ENCODE assay signal across 16 cellular contexts in genomic region chr7:70316745-70317144, GRCh38.
DNase-seq lines count a peak whose midpoint lies in the region; ATAC-seq and TF ChIP-seq lines count a peak whose summit lies in the region.
"Had no signal": no experiment of that assay in that cellular context is flagged by ENCODE, and none has a peak within 500 bp of the region (broad histone marks: within the 10 kb centered on the region; RNA-seq: fewer than 3 reads in every experiment).

No MANE protein-coding gene starts in this region.

- peaks cover 38% of the 10 kb centered on the region for H3K4me1 Mint-ChIP-seq in stimulated activated naive CD8-positive, alpha-beta T cell treated with anti-CD3 and anti-CD28 coated beads, Interleukin-15, amount 100 ng/mL, for 72 hours
- peaks cover 6% of the 10 kb centered on the region for H3K4me1 Mint-ChIP-seq in activated CD4-positive, alpha-beta memory T cell treated with anti-CD3 and anti-CD28 coated beads for 36 hours (ENCODE audit: low read depth)
- peaks cover 55% of the 10 kb centered on the region for H3K4me1 Mint-ChIP-seq in endodermal cell

- DNase-seq in stimulated activated naive CD8-positive, alpha-beta T cell treated with anti-CD3 and anti-CD28 coated beads, Interleukin-15, amount 100 ng/mL, for 72 hours = peak in 1 of 2 donors; percentile 26
- no peak for DNase-seq in stimulated activated naive CD8-positive, alpha-beta T cell treated with anti-CD3 and anti-CD28 coated beads, Interleukin-15, Interleukin-2, amounts not matched to agents 100 U/mL and 50 U/mL, for 24 hours
- DNase-seq in activated CD4-positive, alpha-beta memory T cell treated with anti-CD3 and anti-CD28 coated beads for 36 hours = peak; percentile 22
- DNase-seq in endodermal cell = no peak
- no peak for DNase-seq in upper lobe of right lung
- DNase-seq in stimulated activated CD4-positive, alpha-beta T cell treated with anti-CD3 and anti-CD28 coated beads, Interleukin-2, amount 100 ng/mL, for 24 hours = no peak
- DNase-seq in NCI-H1436 (lab: John Stamatoyannopoulos, UW) = no peak
- DNase-seq: DMS 273 treated with DMSO at 0.1 percent for 48 hours, GF-D8, lower lobe of right lung, naive B cell, NCI-H187 treated with DMSO at 0.1 percent for 48 hours, SHP77 treated with DMSO at 0.1 percent for 48 hours had no signal

- H3K27me3 ChIP-seq in endodermal cell (ENCODE audit: control insufficient read depth, insufficient read depth, low read length, poor library complexity, severe bottlenecking) (no peaks in the 10 kb centered on the region), upper lobe of right lung (no peaks in the 10 kb centered on the region)
- H3K27me3 ChIP-seq: tibial nerve had no signal

- H3K4me3 Mint-ChIP-seq in stimulated activated naive CD8-positive, alpha-beta T cell treated with anti-CD3 and anti-CD28 coated beads, Interleukin-15, amount 100 ng/mL, for 72 hours = peak overlapping the region in 1 of 2 donors; percentile 40
- no peak overlapping the region for H3K4me3 Mint-ChIP-seq in activated CD4-positive, alpha-beta memory T cell treated with anti-CD3 and anti-CD28 coated beads for 36 hours
- H3K4me3 Mint-ChIP-seq in endodermal cell = no peak overlapping the region
- H3K4me3 Mint-ChIP-seq: naive B cell; T-helper 2 cell treated with Interferon-gamma antibody and Interleukin-4, amounts not matched to agents 5 μg/mL and 100 μg/mL, for 36 hours had no signal

- ATAC-seq in stimulated activated naive CD8-positive, alpha-beta T cell treated with anti-CD3 and anti-CD28 coated beads, Interleukin-15, amount 100 ng/mL, for 72 hours = peak; percentile 68
- ATAC-seq in stimulated activated naive CD8-positive, alpha-beta T cell treated with anti-CD3 and anti-CD28 coated beads, Interleukin-15, Interleukin-2, amounts not matched to agents 100 U/mL and 50 U/mL, for 24 hours = no peak
- ATAC-seq in upper lobe of right lung = peak; percentile 28
- ATAC-seq in HG03108 (IDR thresholded peaks at IDR 0.05; ENCODE audit: unreplicated experiment) = no peak

- intact Hi-C loops in activated CD4-positive, alpha-beta memory T cell treated with anti-CD3 and anti-CD28 coated beads for 36 hours (cut with micrococcal nuclease) = no loop called here
- intact Hi-C loops in upper lobe of right lung (cut with DNase I) = no loop called here

- TF ChIP-seq CTCF in endodermal cell (conservative IDR thresholded peaks at IDR 0.05) (no peak), upper lobe of right lung (IDR thresholded peaks at IDR 0.05) (no peak)

- H3K4me1 ChIP-seq in endodermal cell (ENCODE audit: control insufficient read depth, insufficient read depth, low read length) = peaks cover 41% of the 10 kb centered on the region
- H3K4me1 ChIP-seq in upper lobe of right lung = peaks cover 10% of the 10 kb centered on the region
- H3K4me1 ChIP-seq: lower lobe of right lung had no signal

- no peak overlapping the region for H3K27ac Mint-ChIP-seq in stimulated activated naive CD8-positive, alpha-beta T cell treated with anti-CD3 and anti-CD28 coated beads, Interleukin-15, amount 100 ng/mL, for 72 hours
- no peak overlapping the region for H3K27ac Mint-ChIP-seq in activated CD4-positive, alpha-beta memory T cell treated with anti-CD3 and anti-CD28 coated beads for 36 hours
- H3K27ac Mint-ChIP-seq in endodermal cell = peak overlapping the region; percentile 30
- H3K27ac Mint-ChIP-seq: T-helper 2 cell treated with Interferon-gamma antibody and Interleukin-4, amounts not matched to agents 5 μg/mL and 100 μg/mL, for 36 hours had no signal

- WGBS in endodermal cell (ENCODE audit: insufficient coverage in 1 of 2, insufficient read length in 1 of 2), 2 experiments = 90 to 96% methylated on average over 3 to 7 of the region's 7 CpGs

- CTCF ChIA-PET in activated CD4-positive, alpha-beta memory T cell treated with anti-CD3 and anti-CD28 coated beads for 36 hours (lab: Charles Lee) = no interaction called here

- H3K9me3 ChIP-seq in endodermal cell (ENCODE audit: control insufficient read depth, low read length) = no peaks in the 10 kb centered on the region
- no peaks in the 10 kb centered on the region for H3K9me3 ChIP-seq in upper lobe of right lung
- H3K9me3 ChIP-seq: lower lobe of right lung, tibial nerve had no signal

- no peak overlapping the region for H3K27ac ChIP-seq in endodermal cell (ENCODE audit: low read depth, low read length)
- no peak overlapping the region for H3K27ac ChIP-seq in upper lobe of right lung
- H3K27ac ChIP-seq: lower lobe of right lung had no signal

- no peak overlapping the region for H3K4me3 ChIP-seq in endodermal cell (ENCODE audit: low read length)
- no peak overlapping the region for H3K4me3 ChIP-seq in upper lobe of right lung
- H3K4me3 ChIP-seq: lower lobe of right lung, tibial nerve had no signal

- POLR2A ChIA-PET in activated CD4-positive, alpha-beta memory T cell treated with anti-CD3 and anti-CD28 coated beads for 36 hours (lab: Charles Lee) = no interaction called here

- peaks cover 0 to 7% of the 10 kb centered on the region in 2 donors for H3K9me3 Mint-ChIP-seq in stimulated activated naive CD8-positive, alpha-beta T cell treated with anti-CD3 and anti-CD28 coated beads, Interleukin-15, amount 100 ng/mL, for 72 hours
- H3K9me3 Mint-ChIP-seq in activated CD4-positive, alpha-beta memory T cell treated with anti-CD3 and anti-CD28 coated beads for 36 hours = peaks cover 4% of the 10 kb centered on the region
- H3K9me3 Mint-ChIP-seq in endodermal cell = no peaks in the 10 kb centered on the region

- peaks cover 15% of the 10 kb centered on the region for H3K27me3 Mint-ChIP-seq in stimulated activated naive CD8-positive, alpha-beta T cell treated with anti-CD3 and anti-CD28 coated beads, Interleukin-15, amount 100 ng/mL, for 72 hours
- no peaks in the 10 kb centered on the region for H3K27me3 Mint-ChIP-seq in activated CD4-positive, alpha-beta memory T cell treated with anti-CD3 and anti-CD28 coated beads for 36 hours
- H3K27me3 Mint-ChIP-seq in endodermal cell (ENCODE audit: insufficient read depth) = no peaks in the 10 kb centered on the region
- H3K27me3 Mint-ChIP-seq: naive B cell had no signal

- no peaks in the 10 kb centered on the region for H3K36me3 Mint-ChIP-seq in activated CD4-positive, alpha-beta memory T cell treated with anti-CD3 and anti-CD28 coated beads for 36 hours
- H3K36me3 Mint-ChIP-seq in endodermal cell (ENCODE audit: low read depth) = no peaks in the 10 kb centered on the region

- H3K9ac ChIP-seq in endodermal cell (ENCODE audit: extremely low read depth, low read length, poor library complexity, severe bottlenecking) = no peak overlapping the region

- H3K36me3 ChIP-seq in endodermal cell (ENCODE audit: control insufficient read depth, insufficient read depth, low read length) (no peaks in the 10 kb centered on the region), upper lobe of right lung (no peaks in the 10 kb centered on the region)
- H3K36me3 ChIP-seq: lower lobe of right lung, tibial nerve had no signal

Comparison
In these comparisons a context has a peak if more than half of its experiments do, and no peak if none do; other contexts are left out.
1. ATAC-seq: peak in stimulated activated naive CD8-positive, alpha-beta T cell treated with anti-CD3 and anti-CD28 coated beads, Interleukin-15, amount 100 ng/mL, for 72 hours (single experiment) and upper lobe of right lung (single experiment); none in stimulated activated naive CD8-positive, alpha-beta T cell treated with anti-CD3 and anti-CD28 coated beads, Interleukin-15, Interleukin-2, amounts not matched to agents 100 U/mL and 50 U/mL, for 24 hours (single experiment) and HG03108 (single experiment).